Comparison of ENCODE assay signal across 19 cellular contexts in the genomic region with DNA sequence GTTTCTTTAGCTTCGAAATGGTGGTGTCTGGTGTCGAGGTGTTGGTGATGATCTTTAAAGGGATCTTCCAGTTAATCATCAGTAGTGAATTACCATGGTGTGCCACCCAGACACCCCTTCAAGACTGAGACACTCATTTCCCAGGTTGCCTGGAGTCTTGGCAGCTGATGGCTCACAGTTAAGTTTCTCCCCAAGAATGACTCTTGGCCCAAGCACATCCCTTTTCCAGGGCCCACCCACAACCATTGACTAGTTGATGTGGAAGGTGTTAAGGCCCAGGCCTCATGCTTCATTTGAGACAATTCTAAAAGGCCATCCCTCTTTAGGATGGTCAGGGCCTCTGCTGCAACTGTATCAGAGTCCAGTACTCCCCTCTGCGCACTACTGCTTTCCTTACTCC.
"Had no signal": no experiment of that assay in that cellular context is flagged by ENCODE, and none has a peak within 500 bp of the region (broad histone marks: within the 10 kb centered on the region; RNA-seq: fewer than 3 reads in every experiment).

No MANE protein-coding gene starts in this region.

- H3K4me3 Mint-ChIP-seq: mesothelial cell of epicardium; natural killer cell treated with Interleukin-12 subunit alpha and Interleukin-12 subunit beta and Interleukin-15 and Interleukin-18, amount 100 ng/mL, for 72 hours; neural progenitor cell had no signal

- H3K4me1 Mint-ChIP-seq: mesothelial cell of epicardium had no signal

- H3K27me3 Mint-ChIP-seq: natural killer cell treated with Interleukin-12 subunit alpha and Interleukin-12 subunit beta and Interleukin-15 and Interleukin-18, amount 100 ng/mL, for 72 hours had no signal

- H3K36me3 Mint-ChIP-seq: mesothelial cell of epicardium; natural killer cell treated with Interleukin-12 subunit alpha and Interleukin-12 subunit beta and Interleukin-15 and Interleukin-18, amount 100 ng/mL, for 72 hours; neural progenitor cell had no signal

- ATAC-seq: esophagus mucosa; gastroesophageal sphincter; left lobe of liver; natural killer cell treated with Interleukin-12 subunit alpha and Interleukin-12 subunit beta and Interleukin-15 and Interleukin-18, amount 100 ng/mL, for 72 hours had no signal

- H3K9me3 Mint-ChIP-seq: mesothelial cell of epicardium; natural killer cell treated with Interleukin-12 subunit alpha and Interleukin-12 subunit beta and Interleukin-15 and Interleukin-18, amount 100 ng/mL, for 72 hours; neural progenitor cell had no signal

- DNase-seq: cortex of kidney; effector memory CD4-positive, alpha-beta T cell; foreskin fibroblast; glutamatergic neuron; islet precursor cell; nucleus accumbens; ovary; sigmoid colon; stimulated activated naive CD4-positive, alpha-beta T cell treated with Interleukin-2 at 50 U/mL for 16 hours; tibial artery; upper lobe of left lung; uterus had no signal

- FAIRE-seq: endometrium had no signal

- H3K27ac Mint-ChIP-seq: mesothelial cell of epicardium; natural killer cell treated with Interleukin-12 subunit alpha and Interleukin-12 subunit beta and Interleukin-15 and Interleukin-18, amount 100 ng/mL, for 72 hours; neural progenitor cell had no signal
